21 cellular contexts compared by ENCODE assay signal in the genomic region with DNA sequence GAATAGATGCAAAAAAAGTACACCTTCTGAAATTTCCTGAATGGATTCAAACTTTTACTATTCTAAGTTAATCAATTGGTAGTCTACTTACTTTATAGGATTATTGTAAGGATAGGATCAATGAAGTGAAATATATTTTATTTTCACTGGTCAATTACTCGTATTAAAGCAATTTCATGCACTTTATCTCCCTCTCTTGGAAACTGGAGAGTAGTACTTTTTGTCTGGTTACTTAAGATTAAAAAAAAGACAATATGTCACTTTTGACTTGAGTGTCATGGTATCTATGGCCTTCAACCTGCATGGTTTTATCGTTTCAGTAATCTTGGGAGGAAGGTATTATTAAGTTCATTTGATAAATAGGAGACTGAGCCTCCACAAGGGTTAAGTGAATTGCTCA. TPM values are rescaled to one million over a fixed set of nuclear protein-coding genes. Genes with fewer than 3 reads are reported as not detected.
A peak's percentile ranks its signal among the peaks of the same experiment; 100 is the strongest.
DNase-seq lines count a peak whose midpoint lies in the region; ATAC-seq and TF ChIP-seq lines count a peak whose summit lies in the region.
"Had no signal": no experiment of that assay in that cellular context is flagged by ENCODE, and none has a peak within 500 bp of the region (broad histone marks: within the 10 kb centered on the region; RNA-seq: fewer than 3 reads in every experiment).

No MANE protein-coding gene starts in this region.

- H3K27ac ChIP-seq in OCI-LY3 (ENCODE audit: low read length) (no peak overlapping the region), mesenchymal stem cell (ENCODE audit: low read length, poor library complexity, severe bottlenecking) (no peak overlapping the region), aorta (ENCODE audit: low read depth in 1 of 2, low read length in 2 of 2) (no peak overlapping the region), MM.1S (ENCODE audit: low read length) (no peak overlapping the region), substantia nigra (ENCODE audit: low read depth, low read length, poor library complexity, severe bottlenecking) (no peak overlapping the region)
- H3K27ac ChIP-seq: body of pancreas, dorsolateral prefrontal cortex, KMS-11, neural progenitor cell, uterus had no signal

- no peak overlapping the region for H4K8ac ChIP-seq in mesenchymal stem cell (ENCODE audit: low read length)

- H3K79me1 ChIP-seq in mesenchymal stem cell (replicated peaks; ENCODE audit: low read length, poor library complexity, severe bottlenecking): no peaks in the 10 kb centered on the region

- peaks cover 6% of the 10 kb centered on the region; the same call in 1 of the 2 replicates for H3K79me2 ChIP-seq in OCI-LY3 (ENCODE audit: low read length)
- H3K79me2 ChIP-seq in MM.1S (ENCODE audit: low read length): no peaks in the 10 kb centered on the region

- H2BK5ac ChIP-seq in mesenchymal stem cell (ENCODE audit: low read depth, low read length, poor library complexity, severe bottlenecking): no peak overlapping the region

- peaks cover 57% of the 10 kb centered on the region for H3K36me3 Mint-ChIP-seq in Calu3 (ENCODE audit: insufficient read depth, unreplicated experiment)
- H3K36me3 Mint-ChIP-seq: activated CD4-positive, alpha-beta memory T cell treated with anti-CD3 and anti-CD28 coated beads for 36 hours; activated naive CD4-positive, alpha-beta T cell treated with anti-CD3 and anti-CD28 coated beads, Interleukin-2, amount 50 U/mL, for 24 hours; neural progenitor cell had no signal

- TF ChIP-seq CTCF in Calu3 (IDR thresholded peaks at IDR 0.05; ENCODE audit: unreplicated experiment) (peak; percentile 15), OCI-LY3 (IDR thresholded peaks at IDR 0.05; ENCODE audit: low read depth, low read length) (no peak), MM.1S (IDR thresholded peaks at IDR 0.05; ENCODE audit: low read length) (no peak)

- peaks cover 3% of the 10 kb centered on the region for H3K36me3 ChIP-seq in OCI-LY3 (replicated peaks; ENCODE audit: low read depth, low read length)
- no peaks in the 10 kb centered on the region for H3K36me3 ChIP-seq in mesenchymal stem cell (ENCODE audit: control insufficient read depth in 1 of 2, insufficient read depth in 2 of 2, low read depth in 1 of 2, low read length in 2 of 2)
- H3K36me3 ChIP-seq in aorta (ENCODE audit: control insufficient read depth in 1 of 2, insufficient read depth in 2 of 2, low read length in 1 of 2): no peaks in the 10 kb centered on the region
- no peaks in the 10 kb centered on the region for H3K36me3 ChIP-seq in MM.1S (replicated peaks; ENCODE audit: insufficient read depth, low read length)
- H3K36me3 ChIP-seq: esophagus squamous epithelium, neural progenitor cell, uterus had no signal

- no peaks in the 10 kb centered on the region for H3F3A ChIP-seq in MM.1S (ENCODE audit: insufficient read depth, low read length)

- no peak for ATAC-seq in aorta (ENCODE audit: low FRiP score)
- ATAC-seq: body of pancreas, SK-N-SH treated with all-trans-retinoic acid at 6 μM for 48 hours had no signal

- H2AFZ ChIP-seq in OCI-LY3 (ENCODE audit: low read depth, low read length) (0 out of 2 replicates have a peak overlapping the region, but pooled peaks have one; percentile 67), mesenchymal stem cell (ENCODE audit: low read depth, low read length) (no peak overlapping the region), MM.1S (ENCODE audit: low read length) (no peak overlapping the region)

- H2BK120ac ChIP-seq in mesenchymal stem cell (ENCODE audit: low read depth, low read length): no peak overlapping the region

- H3K27me3 ChIP-seq in OCI-LY3 (ENCODE audit: low read depth, low read length): no peaks in the 10 kb centered on the region
- no peaks in the 10 kb centered on the region for H3K27me3 ChIP-seq in mesenchymal stem cell (ENCODE audit: control insufficient read depth in 1 of 2, insufficient read depth in 1 of 2, low read length in 2 of 2)
- H3K27me3 ChIP-seq in aorta (ENCODE audit: control insufficient read depth in 1 of 2, insufficient read depth in 2 of 2, low read length in 1 of 2): no peaks in the 10 kb centered on the region
- no peaks in the 10 kb centered on the region for H3K27me3 ChIP-seq in MM.1S (replicated peaks; ENCODE audit: insufficient read depth, low read length)
- H3K27me3 ChIP-seq: body of pancreas, dorsolateral prefrontal cortex, esophagus squamous epithelium, neural progenitor cell, uterus had no signal

- H3K9me2 ChIP-seq in MM.1S (replicated peaks; ENCODE audit: insufficient read depth, low read length): no peaks in the 10 kb centered on the region

- H3K14ac ChIP-seq in mesenchymal stem cell (ENCODE audit: low read length in 2 of 2): no peak overlapping the region

- peaks cover 58% of the 10 kb centered on the region for H3K4me1 Mint-ChIP-seq in Calu3 (ENCODE audit: low read depth, unreplicated experiment)
- H3K4me1 Mint-ChIP-seq: activated naive CD4-positive, alpha-beta T cell treated with anti-CD3 and anti-CD28 coated beads, Interleukin-2, amount 50 U/mL, for 24 hours; neural progenitor cell had no signal

- intact Hi-C loops in Calu3 (cut with micrococcal nuclease; ENCODE audit: unreplicated experiment) (loop anchor here (2.0 kb wide), 2 partner anchors 104 to 112 kb away; no protein-coding TSS in a partner anchor), aorta (cut with DNase I) (no loop called here)

- H3K23ac ChIP-seq in mesenchymal stem cell (ENCODE audit: low read length in 2 of 2): no peak overlapping the region

- H3K9me3 ChIP-seq in OCI-LY3 (ENCODE audit: insufficient read depth, low read length) (no peaks in the 10 kb centered on the region), mesenchymal stem cell (ENCODE audit: control insufficient read depth, low read length) (no peaks in the 10 kb centered on the region), aorta (ENCODE audit: control insufficient read depth, low read length) (no peaks in the 10 kb centered on the region), MM.1S (replicated peaks; ENCODE audit: insufficient read depth, low read length) (no peaks in the 10 kb centered on the region)
- H3K9me3 ChIP-seq: body of pancreas, Caco-2, esophagus squamous epithelium, uterus had no signal

- no peaks in the 10 kb centered on the region for H3K27me3 Mint-ChIP-seq in Calu3 (ENCODE audit: unreplicated experiment)
- H3K27me3 Mint-ChIP-seq: activated CD4-positive, alpha-beta memory T cell treated with anti-CD3 and anti-CD28 coated beads for 36 hours; activated T-cell treated with anti-CD3 and anti-CD28 coated beads, Interleukin-2, amount 50 U/mL, for 24 hours had no signal

- CTCF ChIA-PET in Calu3 (lab: Charles Lee): no interaction called here

- H2BK12ac ChIP-seq in mesenchymal stem cell (ENCODE audit: low read length in 2 of 2): no peak overlapping the region

- H3K18ac ChIP-seq in mesenchymal stem cell (ENCODE audit: low read depth in 1 of 2, low read length in 2 of 2): no peak overlapping the region

- H2AK5ac ChIP-seq in mesenchymal stem cell (ENCODE audit: low read length, severe bottlenecking): no peak overlapping the region

- H3K4ac ChIP-seq in mesenchymal stem cell (ENCODE audit: low read depth in 1 of 2, low read length in 2 of 2): no peak overlapping the region

- no peak overlapping the region for H2BK15ac ChIP-seq in mesenchymal stem cell (ENCODE audit: low read depth, poor library complexity, severe bottlenecking)

- H4K91ac ChIP-seq in mesenchymal stem cell (ENCODE audit: low read length): no peak overlapping the region

- H3K9me3 Mint-ChIP-seq in Calu3 (ENCODE audit: low read depth, unreplicated experiment): no peaks in the 10 kb centered on the region
- H3K9me3 Mint-ChIP-seq: activated CD4-positive, alpha-beta memory T cell treated with anti-CD3 and anti-CD28 coated beads for 36 hours; activated naive CD4-positive, alpha-beta T cell treated with anti-CD3 and anti-CD28 coated beads, Interleukin-2, amount 50 U/mL, for 24 hours; activated T-cell treated with anti-CD3 and anti-CD28 coated beads, Interleukin-2, amount 50 U/mL, for 24 hours; neural progenitor cell had no signal

- 79% methylated on average over 1 of the region's 2 CpGs for WGBS in mesenchymal stem cell
- 67 to 78% methylated on average over 2 of the region's 2 CpGs for WGBS in aorta, 2 donors

- no peak for DNase-seq in Calu3
- DNase-seq in dermis blood vessel endothelial cell: peak; percentile 13
- DNase-seq in mesenchymal stem cell: peak; percentile 26
- no peak for DNase-seq in middle frontal gyrus (ENCODE audit: extremely low spot score, low spot score)
- DNase-seq in aorta: no peak
- no peak for DNase-seq in MM.1S
- DNase-seq in substantia nigra (lab: John Stamatoyannopoulos, UW): no peak
- DNase-seq: activated CD4-positive, alpha-beta memory T cell treated with anti-CD3 and anti-CD28 coated beads for 36 hours; activated T-cell treated with anti-CD3 and anti-CD28 coated beads, Interleukin-2, amount 50 U/mL, for 24 hours; body of pancreas; Caco-2; dorsolateral prefrontal cortex; esophagus squamous epithelium; midbrain; NCI-H774; uterus had no signal

- H4K20me1 ChIP-seq in OCI-LY3 (ENCODE audit: insufficient read depth, low read length): no peaks in the 10 kb centered on the region
- no peaks in the 10 kb centered on the region for H4K20me1 ChIP-seq in MM.1S (ENCODE audit: insufficient read depth, low read length)

- no peak overlapping the region for H3K4me3 ChIP-seq in OCI-LY3 (ENCODE audit: low read length)
- no peak overlapping the region for H3K4me3 ChIP-seq in mesenchymal stem cell (ENCODE audit: insufficient read depth in 1 of 2, low read depth in 1 of 2, low read length in 2 of 2)
- no peak overlapping the region for H3K4me3 ChIP-seq in aorta (ENCODE audit: low read length in 2 of 2)
- H3K4me3 ChIP-seq in MM.1S (ENCODE audit: low read length): no peak overlapping the region
- H3K4me3 ChIP-seq: body of pancreas, dorsolateral prefrontal cortex, esophagus squamous epithelium, neural progenitor cell, uterus had no signal

- no peak overlapping the region for H3K9ac ChIP-seq in OCI-LY3 (ENCODE audit: low read length)
- H3K9ac ChIP-seq in mesenchymal stem cell (ENCODE audit: low read length): peak overlapping the region; percentile 75
- no peak overlapping the region for H3K9ac ChIP-seq in MM.1S (ENCODE audit: low read length)
- H3K9ac ChIP-seq: KMS-11, neural progenitor cell had no signal

- H3K4me1 ChIP-seq in OCI-LY3 (ENCODE audit: low read length) (peaks cover 65% of the 10 kb centered on the region), mesenchymal stem cell (ENCODE audit: control insufficient read depth, insufficient read depth, low read depth, low read length) (peaks cover 2% of the 10 kb centered on the region), aorta (ENCODE audit: control insufficient read depth in 1 of 2, insufficient read depth in 2 of 2, low read length in 2 of 2) (peaks cover 0 to 2% of the 10 kb centered on the region in 2 donors), MM.1S (ENCODE audit: low read length) (no peaks in the 10 kb centered on the region)
- H3K4me1 ChIP-seq: neural progenitor cell, uterus had no signal

- no peak overlapping the region for H3K4me2 ChIP-seq in OCI-LY3 (ENCODE audit: low read length)
- no peak overlapping the region for H3K4me2 ChIP-seq in mesenchymal stem cell (ENCODE audit: low read length, poor library complexity, severe bottlenecking)
- H3K4me2 ChIP-seq in MM.1S (ENCODE audit: low read depth, low read length): no peak overlapping the region
- H3K4me2 ChIP-seq: KMS-11, neural progenitor cell had no signal

- peak overlapping the region; percentile 91 for H3K4me3 Mint-ChIP-seq in Calu3 (ENCODE audit: low read depth, unreplicated experiment)
- H3K4me3 Mint-ChIP-seq: activated CD4-positive, alpha-beta memory T cell treated with anti-CD3 and anti-CD28 coated beads for 36 hours; activated naive CD4-positive, alpha-beta T cell treated with anti-CD3 and anti-CD28 coated beads, Interleukin-2, amount 50 U/mL, for 24 hours; activated T-cell treated with anti-CD3 and anti-CD28 coated beads, Interleukin-2, amount 50 U/mL, for 24 hours; neural progenitor cell had no signal

- BruUV-seq in Calu3 (replicated peaks; lab: Mats Ljungman, UMichigan): no TSS peak

- H3K27ac Mint-ChIP-seq in Calu3 (ENCODE audit: unreplicated experiment): peak overlapping the region; percentile 74
- H3K27ac Mint-ChIP-seq: activated CD4-positive, alpha-beta memory T cell treated with anti-CD3 and anti-CD28 coated beads for 36 hours; activated naive CD4-positive, alpha-beta T cell treated with anti-CD3 and anti-CD28 coated beads, Interleukin-2, amount 50 U/mL, for 24 hours; activated T-cell treated with anti-CD3 and anti-CD28 coated beads, Interleukin-2, amount 50 U/mL, for 24 hours; neural progenitor cell had no signal

RNA-seq across cellular contexts. Expression of a gene that starts 1.0 kb away (rescaled TPM):
- total RNA-seq in Calu3 (2022) (64.2 and 78.7 TPM in 2 replicates), dermis blood vessel endothelial cell (0.17 TPM in 1 of 2 replicates, not detected in the other), aorta (10 to 100 TPM in 1 of 2 donors, 1 to 10 TPM in 1; 6.8 to 13.5 TPM)
- polyA plus RNA-seq in mesenchymal stem cell (2013, experiment 1 of 2): 4.1 TPM
- polyA plus RNA-seq in mesenchymal stem cell (2013, experiment 2 of 2): 4.0 TPM
- polyA plus RNA-seq in aorta: 1 to 10 TPM; 1.2 to 3.8 TPM
- total RNA-seq: activated CD4-positive, alpha-beta memory T cell treated with anti-CD3 and anti-CD28 coated beads for 36 hours had no signal

Comparison
In these comparisons a context has a peak if more than half of its experiments do, and no peak if none do; other contexts are left out.
1. DNase-seq: peak in dermis blood vessel endothelial cell (single experiment) and mesenchymal stem cell (single experiment); none in Calu3 (single experiment), middle frontal gyrus (single experiment), aorta (0 of 2), MM.1S (single experiment) and substantia nigra (0 of 49).